Comparison of ENCODE assay signal across 31 cellular contexts in the genomic region with DNA sequence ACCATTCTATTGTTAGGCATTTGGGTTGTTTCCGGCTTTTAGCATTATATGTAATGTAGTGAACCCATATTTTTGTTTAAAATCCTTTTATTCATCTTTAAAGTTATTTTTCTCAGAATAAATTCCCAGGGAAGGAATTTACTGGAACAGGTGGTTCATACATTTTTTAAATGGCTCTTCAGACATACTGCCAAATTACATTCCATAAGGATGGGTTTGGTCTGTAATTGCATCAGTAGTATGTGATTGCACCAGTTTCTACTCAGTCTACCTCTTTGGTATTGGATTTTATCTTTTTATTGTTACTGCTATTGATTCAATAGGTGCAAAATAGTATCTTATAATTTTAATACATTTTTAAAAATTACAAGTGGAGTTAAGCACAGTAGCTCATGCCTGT. TPM values are rescaled to one million over a fixed set of nuclear protein-coding genes. Genes with fewer than 3 reads are reported as not detected.
"Had no signal": no experiment of that assay in that cellular context is flagged by ENCODE, and none has a peak within 500 bp of the region (broad histone marks: within the 10 kb centered on the region; RNA-seq: fewer than 3 reads in every experiment).

No MANE protein-coding gene starts in this region.

- H3K27me3 Mint-ChIP-seq: dendritic cell treated with granulocyte-macrophage colony-stimulating factor and Interleukin-4, amounts not matched to agents 40 ng/mL and 50 ng/mL, for 4 days; naive thymus-derived CD8-positive, alpha-beta T cell; type B pancreatic cell had no signal

- H3K4me1 Mint-ChIP-seq: nephron progenitor cell; stimulated activated effector memory CD8-positive, alpha-beta T cell treated with anti-CD3 and anti-CD28 coated beads, Interleukin-12 subunit alpha, Interleukin-12 subunit beta, amount 100 ng/mL, for 72 hours had no signal

- H3K4me3 ChIP-seq: colonic mucosa, esophagus squamous epithelium, gastrocnemius medialis, left lung, prostate gland, right atrium auricular region, stomach, thyroid gland had no signal

- H3K27ac Mint-ChIP-seq: dendritic cell treated with granulocyte-macrophage colony-stimulating factor and Interleukin-4, amounts not matched to agents 40 ng/mL and 50 ng/mL, for 4 days; mesothelial cell of epicardium; naive thymus-derived CD8-positive, alpha-beta T cell; nephron progenitor cell; stimulated activated effector memory CD8-positive, alpha-beta T cell treated with anti-CD3 and anti-CD28 coated beads, Interleukin-12 subunit alpha, Interleukin-12 subunit beta, amount 100 ng/mL, for 72 hours; type B pancreatic cell had no signal

- DNase-seq: colonic mucosa; effector memory CD4-positive, alpha-beta T cell; erythroblast; esophagus squamous epithelium; foreskin fibroblast; gastrocnemius medialis; head of caudate nucleus; kidney; left lung; mesenchymal stem cell; naive thymus-derived CD8-positive, alpha-beta T cell; nephron progenitor cell; nucleus accumbens; stimulated activated CD4-positive, alpha-beta T cell treated with anti-CD3 and anti-CD28 coated beads, Interleukin-2, amount 100 ng/mL, for 24 hours; stimulated activated CD4-positive, alpha-beta T cell treated with anti-CD3 and anti-CD28 coated beads, Interleukin-4, amount 100 ng/mL, for 24 hours; stimulated activated naive CD4-positive, alpha-beta T cell treated with Interleukin-2 at 50 U/mL for 16 hours; stomach; thyroid gland had no signal

- H3K9me3 Mint-ChIP-seq: dendritic cell treated with granulocyte-macrophage colony-stimulating factor and Interleukin-4, amounts not matched to agents 40 ng/mL and 50 ng/mL, for 4 days; mesothelial cell of epicardium; naive thymus-derived CD8-positive, alpha-beta T cell; nephron progenitor cell; stimulated activated effector memory CD8-positive, alpha-beta T cell treated with anti-CD3 and anti-CD28 coated beads, Interleukin-12 subunit alpha, Interleukin-12 subunit beta, amount 100 ng/mL, for 72 hours; type B pancreatic cell had no signal

- H3K4me3 Mint-ChIP-seq: dendritic cell treated with granulocyte-macrophage colony-stimulating factor and Interleukin-4, amounts not matched to agents 40 ng/mL and 50 ng/mL, for 4 days; mesothelial cell of epicardium; naive thymus-derived CD8-positive, alpha-beta T cell; nephron progenitor cell; stimulated activated effector memory CD8-positive, alpha-beta T cell treated with anti-CD3 and anti-CD28 coated beads, Interleukin-12 subunit alpha, Interleukin-12 subunit beta, amount 100 ng/mL, for 72 hours; type B pancreatic cell had no signal

- H3K27ac ChIP-seq: colonic mucosa, esophagus squamous epithelium, gastrocnemius medialis, left lung, prostate gland, right atrium auricular region, stomach, thyroid gland had no signal

- H3K4me1 ChIP-seq: gastrocnemius medialis, prostate gland, thyroid gland had no signal

- ATAC-seq: gastrocnemius medialis; left lung; naive thymus-derived CD8-positive, alpha-beta T cell; sciatic nerve; stimulated activated effector memory CD8-positive, alpha-beta T cell treated with anti-CD3 and anti-CD28 coated beads, Interleukin-12 subunit alpha, Interleukin-12 subunit beta, amount 100 ng/mL, for 72 hours had no signal

- H3K9me3 ChIP-seq: colonic mucosa, esophagus squamous epithelium, gastrocnemius medialis, left lung, prostate gland, right atrium auricular region, stomach, thyroid gland had no signal

- H3K27me3 ChIP-seq: colonic mucosa, esophagus squamous epithelium, gastrocnemius medialis, left lung, right atrium auricular region, stomach, thyroid gland had no signal

RNA-seq across cellular contexts. Expression of a gene that starts 46.2 kb away (rescaled TPM):
- total RNA-seq: gastrocnemius medialis; glomerular endothelial cell; lung microvascular endothelial cell; mesothelial cell of epicardium; naive thymus-derived CD8-positive, alpha-beta T cell; osteocyte; skeletal muscle tissue; subcutaneous adipose tissue; urinary bladder had no signal
- polyA plus RNA-seq: naive thymus-derived CD8-positive, alpha-beta T cell had no signal
